8 cellular contexts compared by ENCODE assay signal in genomic region chr5:154858251-154858971, GRCh38. TPM values are rescaled to one million over a fixed set of nuclear protein-coding genes. Genes with fewer than 3 reads are reported as not detected.
DNase-seq lines count a peak whose midpoint lies in the region; ATAC-seq lines count a peak whose summit lies in the region.

TSS of gene CNOT8 (plus strand) at chr5:154858627. CDS start at chr5:154863279, 4,652 bp downstream.

- peak within 1 kb of the TSS; percentile 86 to 94 (median 92) for H3K4me3 Mint-ChIP-seq in CD8-positive, alpha-beta memory T cell

- H3K9me3 Mint-ChIP-seq in CD8-positive, alpha-beta memory T cell = no peaks in the 10 kb centered on the region

- H3K27me3 ChIP-seq in CD8-positive, alpha-beta memory T cell (ENCODE audit: insufficient read depth, low read length, poor library complexity, severe bottlenecking) = no peaks in the 10 kb centered on the region

- H3K9me3 ChIP-seq in CD8-positive, alpha-beta memory T cell (ENCODE audit: low read length) = no peaks in the 10 kb centered on the region

- H3K27ac Mint-ChIP-seq in CD8-positive, alpha-beta memory T cell = peak within 1 kb of the TSS; percentile 92 to 100 (median 99)

- ATAC-seq in GM19468 (IDR thresholded peaks at IDR 0.05; ENCODE audit: extremely low read depth, unreplicated experiment) = peak; percentile 59

- CTCF ChIA-PET in CD8-positive, alpha-beta memory T cell (lab: Charles Lee) = no interaction called here

- H3K4me1 ChIP-seq in CD8-positive, alpha-beta memory T cell (ENCODE audit: insufficient read depth, low read length) = peaks cover 42% of the 10 kb centered on the region

- H3K36me3 Mint-ChIP-seq in CD8-positive, alpha-beta memory T cell = peaks cover 0 to 36% (median 2%) of the 10 kb centered on the region in 3 donors

- no peaks in the 10 kb centered on the region for H3K27me3 Mint-ChIP-seq in CD8-positive, alpha-beta memory T cell

- POLR2A ChIA-PET in CD8-positive, alpha-beta memory T cell (lab: Charles Lee) = interaction anchor here (0.9 to 1.2 kb wide), 3 partner anchors 9 to 211 kb away, joined by 3 to 5 read pairs (median 4); no protein-coding TSS in a partner anchor

- peaks cover 3% of the 10 kb centered on the region for H3K36me3 ChIP-seq in CD8-positive, alpha-beta memory T cell (ENCODE audit: insufficient read depth, low read length)

- H3K4me1 Mint-ChIP-seq in CD8-positive, alpha-beta memory T cell = peaks cover 45 to 47% (median 47%) of the 10 kb centered on the region in 3 donors

- DNase-seq in CD8-positive, alpha-beta memory T cell = peak; percentile 92 to 99 (median 97)
- DNase-seq in HS-5 (ENCODE audit: low read depth) = peak; percentile 89
- DNase-seq in NK-92 treated with Interleukin-12 subunit alpha and Interleukin-12 subunit beta, amount 100 ng/mL, for 24 hours (lab: John Stamatoyannopoulos, UW) = peak; percentile 98
- peak; percentile 99 for DNase-seq in activated CD8-positive, alpha-beta memory T cell treated with anti-CD3 and anti-CD28 coated beads for 24 hours
- peak; percentile 93 for DNase-seq in effector CD8-positive, alpha-beta T cell (lab: John Stamatoyannopoulos, UW)
- DNase-seq in medulla oblongata (ENCODE audit: extremely low spot score) = peak; percentile 98
- DNase-seq in stimulated activated CD8-positive, alpha-beta memory T cell treated with anti-CD3 and anti-CD28 coated beads, Interleukin-12 subunit alpha, Interleukin-12 subunit beta, amount 100 ng/mL, for 1 hour (ENCODE audit: low read depth) = peak; percentile 95

- peak within 1 kb of the TSS; percentile 99 for H3K27ac ChIP-seq in CD8-positive, alpha-beta memory T cell (ENCODE audit: low read depth, low read length)

- H3K4me3 ChIP-seq in CD8-positive, alpha-beta memory T cell (ENCODE audit: low read length) = peak within 1 kb of the TSS; percentile 87

RNA-seq across cellular contexts. Expression of gene CNOT8, which starts in this region (rescaled TPM):
- total RNA-seq in CD8-positive, alpha-beta memory T cell = 10 to 100 TPM; 47.7 to 52.7 TPM
- polyA plus RNA-seq in CD8-positive, alpha-beta memory T cell = 154 TPM

Comparison
In these comparisons a context has a peak if more than half of its experiments do, and no peak if none do; other contexts are left out.
1. Peak in every context shown above with its lines: DNase-seq, ATAC-seq, H3K4me3 ChIP-seq and H3K27ac ChIP-seq.